In the genomic region with DNA sequence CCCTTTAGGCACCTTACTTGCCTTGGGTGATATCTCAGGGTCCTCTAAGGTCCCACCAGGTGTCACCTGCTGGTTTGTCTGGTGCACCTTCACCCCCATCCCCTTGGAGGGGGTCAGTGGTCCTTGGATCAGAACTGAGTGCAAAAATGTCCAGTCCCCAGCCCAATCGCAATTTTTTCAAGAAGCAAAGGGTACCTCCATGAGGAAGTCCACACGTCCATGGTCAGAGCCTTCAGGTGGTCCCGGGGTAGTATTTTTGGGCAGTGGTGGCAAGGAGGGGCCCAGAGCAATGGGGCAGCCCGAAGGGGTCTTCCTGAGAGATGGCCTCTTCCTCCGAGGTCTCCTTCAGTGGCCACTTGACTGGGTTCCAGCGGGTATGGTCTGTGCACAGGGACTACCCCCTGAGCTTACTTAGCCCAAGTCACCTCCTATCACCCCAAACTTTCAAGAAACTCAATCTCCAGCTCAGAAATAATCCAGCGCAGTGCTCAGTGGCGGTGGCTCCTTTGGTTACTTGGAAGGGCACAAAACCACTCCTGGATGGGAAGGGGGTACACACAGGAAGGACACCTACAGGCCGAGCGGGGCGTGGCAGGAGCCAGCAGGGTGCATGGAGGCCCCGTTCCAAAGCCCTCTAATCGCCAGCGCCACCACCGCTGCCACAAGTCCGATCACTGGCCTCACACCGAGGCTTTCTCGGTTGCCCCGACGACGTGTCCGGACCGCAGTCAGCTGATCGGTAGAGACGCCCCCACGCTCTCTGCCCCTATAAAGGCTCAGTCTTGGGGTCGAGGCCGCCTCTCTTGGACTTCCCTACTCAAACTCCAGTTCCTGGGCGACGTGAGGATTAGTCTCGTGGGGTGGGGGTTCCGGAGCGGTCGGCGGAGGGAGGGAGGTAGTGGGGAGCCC, we compare ENCODE assay signal across 9 cellular contexts. TPM values are rescaled to one million over a fixed set of nuclear protein-coding genes. Genes with fewer than 3 reads are reported as not detected.
A peak's percentile ranks its signal among the peaks of the same experiment; 100 is the strongest.
DNase-seq lines count a peak whose midpoint lies in the region; ATAC-seq and TF ChIP-seq lines count a peak whose summit lies in the region.
"Had no signal": no experiment of that assay in that cellular context is flagged by ENCODE, and none has a peak within 500 bp of the region (broad histone marks: within the 10 kb centered on the region; RNA-seq: fewer than 3 reads in every experiment).

No MANE protein-coding gene starts in this region.

- no peak overlapping the region for H3K27ac ChIP-seq in fibroblast of lung (ENCODE audit: insufficient read depth, low read length)

- no peaks in the 10 kb centered on the region for H3K9me3 Mint-ChIP-seq in activated T-cell treated with anti-CD3 and anti-CD28 coated beads, Interleukin-2, amount 50 U/mL, for 4 hours
- H3K9me3 Mint-ChIP-seq in neural crest cell = no peaks in the 10 kb centered on the region

- H3K36me3 ChIP-seq in fibroblast of lung (ENCODE audit: control insufficient read depth, insufficient read depth, low read length) = peaks cover 4% of the 10 kb centered on the region

- no peak overlapping the region for H2AFZ ChIP-seq in fibroblast of lung (ENCODE audit: low read length)

- no peaks in the 10 kb centered on the region for H3K4me1 ChIP-seq in fibroblast of lung (ENCODE audit: control insufficient read depth, extremely low read depth, insufficient read depth, low read length)

- peak overlapping the region; percentile 52 for H3K4me3 Mint-ChIP-seq in activated T-cell treated with anti-CD3 and anti-CD28 coated beads, Interleukin-2, amount 50 U/mL, for 4 hours
- H3K4me3 Mint-ChIP-seq in neural crest cell = peak overlapping the region; percentile 78

- H3K36me3 Mint-ChIP-seq in activated T-cell treated with anti-CD3 and anti-CD28 coated beads, Interleukin-2, amount 50 U/mL, for 4 hours (ENCODE audit: insufficient read depth) = no peaks in the 10 kb centered on the region
- no peaks in the 10 kb centered on the region for H3K36me3 Mint-ChIP-seq in neural crest cell (ENCODE audit: low read depth)

- peak overlapping the region; percentile 23 for H3K4me2 ChIP-seq in fibroblast of lung (ENCODE audit: extremely low read depth, insufficient read depth, low read length)

- H3K4me1 Mint-ChIP-seq in activated T-cell treated with anti-CD3 and anti-CD28 coated beads, Interleukin-2, amount 50 U/mL, for 4 hours (ENCODE audit: low read depth) = peaks cover 24% of the 10 kb centered on the region
- H3K4me1 Mint-ChIP-seq in neural crest cell = peaks cover 34% of the 10 kb centered on the region

- no peaks in the 10 kb centered on the region for H4K20me1 ChIP-seq in fibroblast of lung (ENCODE audit: control insufficient read depth, extremely low read depth, insufficient read depth, low read length)

- H3K4me3 ChIP-seq in fibroblast of lung (replicated peaks in 1 of 4; ENCODE audit: control extremely low read depth in 1 of 4, insufficient read depth in 1 of 4, low read depth in 3 of 4, low read length in 4 of 4) = peak overlapping the region in 1 of 4 experiments; percentile 25

- peak; percentile 24 for ATAC-seq in activated T-cell treated with anti-CD3 and anti-CD28 coated beads, Interleukin-2, amount 50 U/mL, for 4 hours
- ATAC-seq in GM21723 (IDR thresholded peaks at IDR 0.05; ENCODE audit: unreplicated experiment) = no peak

- H3K79me2 ChIP-seq in fibroblast of lung (ENCODE audit: control insufficient read depth, insufficient read depth, low read length) = no peaks in the 10 kb centered on the region

- TF ChIP-seq CTCF in fibroblast of lung (conservative IDR thresholded peaks at IDR 0.05 in 1 of 2, IDR thresholded peaks at IDR 0.05 in 1 of 2; ENCODE audit: low read depth in 1 of 2, low read length in 2 of 2) (peak; percentile 37 to 40), neural crest cell (conservative IDR thresholded peaks at IDR 0.05) (peak; percentile 55)

- no peak overlapping the region for H3K9ac ChIP-seq in fibroblast of lung (ENCODE audit: insufficient read depth, low read length)

- peak; percentile 47 for DNase-seq in SIG-M5 treated with dmso at 0.1 percent for 504 hours (lab: John Stamatoyannopoulos, UW; ENCODE audit: unreplicated experiment)
- DNase-seq in SIG-M5 (lab: John Stamatoyannopoulos, UW) = no peak
- peak; percentile 76 for DNase-seq in NCI-H69 (lab: John Stamatoyannopoulos, UW)
- peak; percentile 25 for DNase-seq in activated T-cell treated with anti-CD3 and anti-CD28 coated beads, Interleukin-2, amount 50 U/mL, for 4 hours
- peak in 1 of 2 donors; percentile 38 for DNase-seq in fibroblast of lung (ENCODE audit: low read depth in 2 of 2)
- DNase-seq in neural crest cell (ENCODE audit: low read depth, low spot score) = peak; percentile 55
- DNase-seq in kidney glomerular epithelial cell (lab: John Stamatoyannopoulos, UW) = no peak

- peak overlapping the region; percentile 10 for H3K27ac Mint-ChIP-seq in neural crest cell (ENCODE audit: unreplicated experiment)

- H3K27me3 Mint-ChIP-seq in activated T-cell treated with anti-CD3 and anti-CD28 coated beads, Interleukin-2, amount 50 U/mL, for 4 hours (ENCODE audit: low read depth) = no peaks in the 10 kb centered on the region
- H3K27me3 Mint-ChIP-seq in neural crest cell (ENCODE audit: low read depth) = peaks cover 24% of the 10 kb centered on the region

- no peaks in the 10 kb centered on the region for H3K9me3 ChIP-seq in fibroblast of lung (ENCODE audit: control insufficient read depth, insufficient read depth, low read depth, low read length)

- no peaks in the 10 kb centered on the region for H3K27me3 ChIP-seq in fibroblast of lung (ENCODE audit: control insufficient read depth, insufficient read depth, low read length)

RNA-seq across cellular contexts. Expression of gene SAP25, which starts 4.5 kb away (rescaled TPM):
- total RNA-seq in activated T-cell treated with anti-CD3 and anti-CD28 coated beads, Interleukin-2, amount 50 U/mL, for 4 hours = 1 to 10 TPM; 6.2 to 8.1 (median 7.6) TPM
- not detected in 2 replicates for total RNA-seq in fibroblast of lung
- polyA plus RNA-seq in fibroblast of lung = 0.22 TPM in 1 of 2 replicates, not detected in the other
- 0.21 TPM in 1 of 2 replicates, not detected in the other for polyA plus RNA-seq in fibroblast of lung (2012)
- not detected in 2 replicates for polyA minus RNA-seq in fibroblast of lung (ENCODE audit: low replicate concordance)
- 3.4 and 4.6 TPM in 2 replicates for total RNA-seq in neural crest cell
- total RNA-seq: frontal cortex had no signal

RNA-seq across cellular contexts. Expression of gene LRCH4, which starts 16.7 kb away (rescaled TPM):
- total RNA-seq in activated T-cell treated with anti-CD3 and anti-CD28 coated beads, Interleukin-2, amount 50 U/mL, for 4 hours = 10 to 100 TPM; 69.3 to 75.5 (median 73.1) TPM
- total RNA-seq in fibroblast of lung = 5.6 and 7.3 TPM in 2 replicates
- polyA plus RNA-seq in fibroblast of lung = 9.6 and 11.6 TPM in 2 replicates
- polyA plus RNA-seq in fibroblast of lung (2012) = 19.6 and 20.6 TPM in 2 replicates
- 13.6 and 15.3 TPM in 2 replicates for polyA minus RNA-seq in fibroblast of lung (ENCODE audit: low replicate concordance)
- 44.2 and 46.6 TPM in 2 replicates for total RNA-seq in neural crest cell

RNA-seq across cellular contexts. Expression of gene FBXO24, which starts 16.9 kb away (rescaled TPM):
- under 1 TPM; 0.14 to 0.40 (median 0.34) TPM for total RNA-seq in activated T-cell treated with anti-CD3 and anti-CD28 coated beads, Interleukin-2, amount 50 U/mL, for 4 hours
- total RNA-seq in fibroblast of lung (0.33 and 0.51 TPM in 2 replicates), neural crest cell (0.50 and 0.61 TPM in 2 replicates)
- 0.23 and 0.32 TPM in 2 replicates for polyA plus RNA-seq in fibroblast of lung
- 0.27 and 0.33 TPM in 2 replicates for polyA plus RNA-seq in fibroblast of lung (2012)
- polyA minus RNA-seq in fibroblast of lung (ENCODE audit: low replicate concordance) = 1.1 TPM in 1 of 2 replicates, not detected in the other

RNA-seq across cellular contexts. Expression of gene AGFG2, which starts 30.2 kb away (rescaled TPM):
- total RNA-seq in activated T-cell treated with anti-CD3 and anti-CD28 coated beads, Interleukin-2, amount 50 U/mL, for 4 hours = 10 to 100 TPM; 58.6 to 72.0 (median 65.9) TPM
- total RNA-seq in fibroblast of lung (2.6 and 3.1 TPM in 2 replicates), neural crest cell (11.6 and 13.3 TPM in 2 replicates)
- 2.4 and 3.2 TPM in 2 replicates for polyA plus RNA-seq in fibroblast of lung
- 5.8 and 8.8 TPM in 2 replicates for polyA plus RNA-seq in fibroblast of lung (2012)
- polyA minus RNA-seq in fibroblast of lung (ENCODE audit: low replicate concordance) = 8.1 and 12.4 TPM in 2 replicates

RNA-seq across cellular contexts. Expression of gene PCOLCE, which starts 33.0 kb away (rescaled TPM):
- 1 to 10 TPM; 1.4 to 3.1 (median 2.0) TPM for total RNA-seq in activated T-cell treated with anti-CD3 and anti-CD28 coated beads, Interleukin-2, amount 50 U/mL, for 4 hours
- total RNA-seq in fibroblast of lung (116 and 128 TPM in 2 replicates), neural crest cell (13.7 and 16.7 TPM in 2 replicates)
- 176 and 211 TPM in 2 replicates for polyA plus RNA-seq in fibroblast of lung
- 521 and 677 TPM in 2 replicates for polyA plus RNA-seq in fibroblast of lung (2012)
- 250 and 558 TPM in 2 replicates for polyA minus RNA-seq in fibroblast of lung (ENCODE audit: low replicate concordance)

Comparison
In these comparisons a context has a peak if more than half of its experiments do, and no peak if none do; other contexts are left out.
1. DNase-seq: peak in SIG-M5 treated with dmso at 0.1 percent for 504 hours (single experiment), NCI-H69 (single experiment), activated T-cell treated with anti-CD3 and anti-CD28 coated beads, Interleukin-2, amount 50 U/mL, for 4 hours (single experiment) and neural crest cell (single experiment); none in SIG-M5 (single experiment) and kidney glomerular epithelial cell (single experiment).